Comparison of ENCODE assay signal across 16 cellular contexts in the genomic region with DNA sequence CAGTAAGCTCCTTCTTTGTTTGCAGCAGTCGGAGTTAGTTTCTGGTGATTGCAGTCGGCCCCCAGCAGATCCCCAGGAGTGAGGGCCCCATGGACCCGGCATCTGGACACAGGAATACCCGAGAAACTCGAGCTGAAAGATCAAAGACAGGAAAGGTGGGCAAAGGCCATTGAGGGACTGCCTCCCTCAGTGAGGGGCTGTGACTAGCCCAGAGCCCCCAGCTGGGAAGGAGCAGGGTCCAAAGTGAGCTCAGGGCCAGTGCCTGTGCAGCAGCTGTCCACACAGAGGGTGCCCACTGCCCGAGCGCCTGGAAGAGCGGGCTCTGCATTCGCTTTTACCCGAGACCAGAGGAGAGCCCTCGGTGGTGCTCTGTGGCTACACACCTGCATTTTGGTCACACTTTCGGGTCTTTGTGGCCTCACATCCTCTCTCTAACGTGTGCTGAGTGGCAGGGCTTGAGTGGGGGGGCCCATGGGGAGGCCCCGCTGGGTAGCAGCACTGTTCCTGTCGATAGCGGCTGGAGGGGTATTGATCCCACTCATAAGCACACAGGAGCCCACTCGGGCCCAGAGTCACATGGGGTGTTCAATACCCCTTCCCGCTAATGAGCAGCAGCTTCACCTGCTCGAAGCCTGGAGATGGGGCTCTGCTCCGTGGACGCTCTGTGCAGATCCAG.
"Had no signal": no experiment of that assay in that cellular context is flagged by ENCODE, and none has a peak within 500 bp of the region (broad histone marks: within the 10 kb centered on the region; RNA-seq: fewer than 3 reads in every experiment).

No MANE protein-coding gene starts in this region.

- H3K9me3 ChIP-seq: heart left ventricle, mucosa of descending colon had no signal

- H3K27ac ChIP-seq: heart left ventricle had no signal

- H3K4me3 Mint-ChIP-seq: activated B cell treated with CpG ODN at 0.5 μM for 24 hours; activated CD4-positive, alpha-beta T cell treated with anti-CD3 and anti-CD28 coated beads for 36 hours; activated naive CD8-positive, alpha-beta T cell treated with anti-CD3 and anti-CD28 coated beads, Interleukin-2, amount 50 U/mL, for 24 hours; activated T-helper 1 cell treated with anti-CD3 and anti-CD28 coated beads, Interleukin-12 subunit alpha, Interleukin-12 subunit beta, Interleukin-2, Interleukin-4 antibody, amounts not matched to agents 30 ng/mL and 10 ng/mL and 1 ng/mL, durations not matched to agents 14 hours and 24 hours and 36 hours; nephron progenitor cell; T-helper 1 cell treated with Interleukin-12 subunit alpha and Interleukin-12 subunit beta and Interleukin-4 antibody, amounts not matched to agents 30 μg/mL and 1 μg/mL, for 36 hours had no signal

- DNase-seq: activated B cell treated with CpG ODN at 0.5 μM for 24 hours; activated CD4-positive, alpha-beta T cell treated with anti-CD3 and anti-CD28 coated beads for 36 hours; activated CD4-positive, alpha-beta T cell treated with anti-CD3 and anti-CD28 coated beads, Interleukin-2, amount 50 U/mL, for 4 hours; activated gamma-delta T cell; activated naive CD4-positive, alpha-beta T cell treated with anti-CD3 and anti-CD28 coated beads, Interleukin-2, amount 50 U/mL, for 16 hours; activated naive CD8-positive, alpha-beta T cell treated with anti-CD3 and anti-CD28 coated beads, Interleukin-2, amount 50 U/mL, for 24 hours; cortex of kidney; mesenchymal stem cell; mucosa of descending colon; nephron progenitor cell; stimulated activated CD4-positive, alpha-beta T cell treated with anti-CD3 and anti-CD28 coated beads, Interleukin-4, amount 100 ng/mL, for 1 hour; stimulated activated naive CD4-positive, alpha-beta T cell; T1000 had no signal

- H3K36me3 ChIP-seq: heart left ventricle had no signal

- H3K4me1 ChIP-seq: heart left ventricle had no signal

- H3K4me3 ChIP-seq: heart left ventricle, mucosa of descending colon had no signal

- H3K9me3 Mint-ChIP-seq: activated B cell treated with CpG ODN at 0.5 μM for 24 hours; activated naive CD8-positive, alpha-beta T cell treated with anti-CD3 and anti-CD28 coated beads, Interleukin-2, amount 50 U/mL, for 24 hours; activated T-helper 1 cell treated with anti-CD3 and anti-CD28 coated beads, Interleukin-12 subunit alpha, Interleukin-12 subunit beta, Interleukin-2, Interleukin-4 antibody, amounts not matched to agents 30 ng/mL and 10 ng/mL and 1 ng/mL, durations not matched to agents 14 hours and 24 hours and 36 hours; T-helper 1 cell treated with Interleukin-12 subunit alpha and Interleukin-12 subunit beta and Interleukin-4 antibody, amounts not matched to agents 30 μg/mL and 1 μg/mL, for 36 hours had no signal

- ATAC-seq: activated CD4-positive, alpha-beta T cell treated with anti-CD3 and anti-CD28 coated beads for 36 hours; activated naive CD8-positive, alpha-beta T cell treated with anti-CD3 and anti-CD28 coated beads, Interleukin-2, amount 50 U/mL, for 24 hours; heart left ventricle; mucosa of descending colon had no signal

- H3K27ac Mint-ChIP-seq: activated B cell treated with CpG ODN at 0.5 μM for 24 hours; activated CD4-positive, alpha-beta T cell treated with anti-CD3 and anti-CD28 coated beads for 36 hours; activated naive CD8-positive, alpha-beta T cell treated with anti-CD3 and anti-CD28 coated beads, Interleukin-2, amount 50 U/mL, for 24 hours; activated T-helper 1 cell treated with anti-CD3 and anti-CD28 coated beads, Interleukin-12 subunit alpha, Interleukin-12 subunit beta, Interleukin-2, Interleukin-4 antibody, amounts not matched to agents 30 ng/mL and 10 ng/mL and 1 ng/mL, durations not matched to agents 14 hours and 24 hours and 36 hours; nephron progenitor cell; T-helper 1 cell treated with Interleukin-12 subunit alpha and Interleukin-12 subunit beta and Interleukin-4 antibody, amounts not matched to agents 30 μg/mL and 1 μg/mL, for 36 hours had no signal

- H3K4me1 Mint-ChIP-seq: activated B cell treated with CpG ODN at 0.5 μM for 24 hours; activated CD4-positive, alpha-beta T cell treated with anti-CD3 and anti-CD28 coated beads for 36 hours; activated naive CD8-positive, alpha-beta T cell treated with anti-CD3 and anti-CD28 coated beads, Interleukin-2, amount 50 U/mL, for 24 hours; nephron progenitor cell had no signal
